ENCODE assay signal across 1 cellular context in the genomic region with DNA sequence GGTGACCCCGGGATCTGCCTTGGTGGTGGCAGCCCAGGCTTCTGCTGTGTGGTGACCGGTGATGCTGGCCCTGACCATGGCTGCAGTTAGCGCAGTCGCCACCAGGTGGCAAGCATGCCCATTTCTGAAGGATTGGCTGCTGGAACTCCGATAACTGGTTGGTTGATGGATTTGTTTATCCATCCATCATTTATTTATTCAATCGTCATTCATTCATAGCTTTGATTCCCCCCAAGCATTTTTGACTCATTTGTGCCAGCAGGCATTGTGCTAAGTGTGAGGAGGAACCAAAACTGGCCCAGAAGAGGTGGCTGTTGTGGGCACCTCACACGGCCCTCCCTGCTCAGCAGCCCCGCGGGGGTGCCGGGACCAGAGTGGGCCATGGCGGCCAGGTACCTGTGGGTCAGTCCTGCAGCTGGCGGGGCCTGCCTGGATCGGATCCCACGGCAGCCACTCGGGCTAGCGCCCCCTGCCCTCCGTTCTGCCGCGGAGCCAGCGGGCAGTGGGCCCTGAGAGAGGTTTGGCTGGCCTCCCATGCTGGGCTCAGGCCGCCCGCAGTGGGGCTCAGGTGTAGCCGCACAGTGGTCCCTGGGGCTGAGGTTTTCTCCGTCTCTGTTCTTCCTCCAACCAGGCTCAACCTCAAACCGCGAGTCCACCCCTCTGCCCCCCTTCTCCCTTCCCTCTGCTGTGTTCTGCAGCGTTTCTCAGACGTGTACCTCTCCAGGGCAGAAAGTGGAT.
TF ChIP-seq lines count a peak whose summit lies in the region.

No MANE protein-coding gene starts in this region.

TF ChIP-seq in endothelial cell of umbilical vein, 7 proteins besides CTCF, POLR2A, EP300 and RAD21:
- TF ChIP-seq GATA2 (IDR thresholded peaks at IDR 0.05; ENCODE audit: insufficient read depth, insufficient read length, low read depth, low read length) (peak; percentile 10), EZH2 (IDR thresholded peaks at IDR 0.05; ENCODE audit: borderline replicate concordance, low read depth, low read length, severe bottlenecking) (no peak)
